In the genomic region with DNA sequence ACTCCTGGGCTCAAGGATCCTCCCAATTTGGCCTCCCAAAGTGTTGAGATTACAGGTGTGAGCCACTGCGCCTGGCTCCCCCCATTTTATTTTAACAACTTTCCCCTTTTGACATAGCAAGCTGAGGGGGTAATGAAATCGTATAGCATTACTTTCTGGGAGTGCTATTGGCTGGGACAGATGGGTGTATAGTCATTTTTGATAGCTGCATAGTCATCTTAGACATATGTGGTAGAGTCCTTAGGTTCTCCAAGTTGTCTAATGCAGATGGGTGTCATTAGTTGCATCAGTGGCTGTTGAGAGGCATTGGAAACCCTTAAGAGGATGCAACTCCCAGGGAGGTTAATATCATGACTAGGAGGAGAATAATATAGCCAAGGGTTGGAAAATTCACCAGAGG, we compare ENCODE assay signal across 21 cellular contexts. TPM values are rescaled to one million over a fixed set of nuclear protein-coding genes. Genes with fewer than 3 reads are reported as not detected.
DNase-seq lines count a peak whose midpoint lies in the region; ATAC-seq and TF ChIP-seq lines count a peak whose summit lies in the region.
"Had no signal": no experiment of that assay in that cellular context is flagged by ENCODE, and none has a peak within 500 bp of the region (broad histone marks: within the 10 kb centered on the region; RNA-seq: fewer than 3 reads in every experiment).

No MANE protein-coding gene starts in this region.

- no peak overlapping the region for H3K27ac ChIP-seq in HEK293 (ENCODE audit: extremely low read depth, low read depth, low read length)

- CTCF ChIA-PET in activated naive CD4-positive, alpha-beta T cell treated with anti-CD3 and anti-CD28 coated beads for 36 hours (lab: Charles Lee) = interaction anchor here (1.0 to 12.0 kb wide), 4 partner anchors 8 to 138 kb away, joined by 3 to 203 read pairs (median 5); no protein-coding TSS in a partner anchor
- CTCF ChIA-PET in HEK293 (lab: Yijun Ruan, JAX) = interaction anchor here (0.5 to 2.6 kb wide), 10 partner anchors 8 to 854 kb away, joined by 3 to 26 read pairs (median 4); no protein-coding TSS in a partner anchor
- CTCF ChIA-PET in activated CD4-positive, alpha-beta memory T cell treated with anti-CD3 and anti-CD28 coated beads for 36 hours (lab: Charles Lee) = interaction anchor here (0.7 to 2.9 kb wide), 6 partner anchors 10 to 607 kb away, joined by 3 to 14 read pairs (median 4); a partner anchor contains a TSS

- TF ChIP-seq CTCF in HEK293 (tag by site-specific recombination; IDR thresholded peaks at IDR 0.05) = no peak

- intact Hi-C loops in activated naive CD4-positive, alpha-beta T cell treated with anti-CD3 and anti-CD28 coated beads for 36 hours (cut with micrococcal nuclease) = no loop called here
- intact Hi-C loops in activated CD4-positive, alpha-beta memory T cell treated with anti-CD3 and anti-CD28 coated beads for 36 hours (cut with micrococcal nuclease) = loop anchor here (10.0 kb wide), 1 partner anchor 221 kb away; a partner anchor contains a TSS
- intact Hi-C loops in sciatic nerve (cut with DNase I) = no loop called here

- H3K4me3 Mint-ChIP-seq in activated naive CD4-positive, alpha-beta T cell treated with anti-CD3 and anti-CD28 coated beads for 36 hours = no peak overlapping the region
- no peak overlapping the region for H3K4me3 Mint-ChIP-seq in activated CD4-positive, alpha-beta memory T cell treated with anti-CD3 and anti-CD28 coated beads for 36 hours
- H3K4me3 Mint-ChIP-seq in central memory CD8-positive, alpha-beta T cell = no peak overlapping the region
- H3K4me3 Mint-ChIP-seq: CD14-positive monocyte, IgD-negative memory B cell had no signal

- H3K36me3 ChIP-seq in HEK293 (ENCODE audit: control insufficient read depth in 2 of 2, insufficient read depth in 1 of 2, low read length in 2 of 2) = no peaks in the 10 kb centered on the region
- H3K36me3 ChIP-seq: MG63 had no signal

- POLR2A ChIA-PET in HEK293 (lab: Yijun Ruan, JAX) = no interaction called here
- POLR2A ChIA-PET in activated CD4-positive, alpha-beta memory T cell treated with anti-CD3 and anti-CD28 coated beads for 36 hours (lab: Charles Lee) = interaction anchor here (0.9 to 1.2 kb wide), 2 partner anchors 76 to 87 kb away, joined by 3 read pairs; no protein-coding TSS in a partner anchor

- H3K4me1 ChIP-seq in HEK293 (ENCODE audit: control insufficient read depth, insufficient read depth, low read length) = no peaks in the 10 kb centered on the region
- H3K4me1 ChIP-seq: Caco-2 had no signal

- ATAC-seq in central memory CD8-positive, alpha-beta T cell (replicated peaks; ENCODE audit: extremely low read depth, poor library complexity, severe bottlenecking) = no peak
- no peak for ATAC-seq in sciatic nerve

- H3K9me3 ChIP-seq in HEK293 (ENCODE audit: control insufficient read depth, insufficient read depth, low read depth, low read length) = no peaks in the 10 kb centered on the region

- no peak for DNase-seq in activated naive CD4-positive, alpha-beta T cell treated with anti-CD3 and anti-CD28 coated beads for 36 hours
- no peak for DNase-seq in activated naive CD4-positive, alpha-beta T cell (lab: John Stamatoyannopoulos, UW)
- DNase-seq in activated CD4-positive, alpha-beta memory T cell treated with anti-CD3 and anti-CD28 coated beads for 36 hours = no peak
- DNase-seq in central memory CD8-positive, alpha-beta T cell (ENCODE audit: low spot score in 2 of 2) = no peak
- DNase-seq in sciatic nerve (ENCODE audit: low spot score) = no peak
- no peak for DNase-seq in AG08396 (ENCODE audit: low spot score)
- no peak for DNase-seq in NCI-H510A treated with DMSO at 0.1 percent for 48 hours (lab: John Stamatoyannopoulos, UW)
- DNase-seq: Caco-2, GOT3, Kasumi-1, MG63, NCI-H1048, NCI-H1436, NCI-H1930, NCI-H226, NCI-H524 treated with DMSO at 0.1 percent for 48 hours, SHP77 treated with DMSO at 0.1 percent for 48 hours had no signal

- no peak overlapping the region for H3K4me3 ChIP-seq in HEK293 (ENCODE audit: low read depth, low read length)
- H3K4me3 ChIP-seq: MG63 had no signal

- peaks cover 16% of the 10 kb centered on the region for H3K36me3 Mint-ChIP-seq in activated naive CD4-positive, alpha-beta T cell treated with anti-CD3 and anti-CD28 coated beads for 36 hours (ENCODE audit: low read depth)
- H3K36me3 Mint-ChIP-seq in activated CD4-positive, alpha-beta memory T cell treated with anti-CD3 and anti-CD28 coated beads for 36 hours = peaks cover 4% of the 10 kb centered on the region
- no peaks in the 10 kb centered on the region for H3K36me3 Mint-ChIP-seq in central memory CD8-positive, alpha-beta T cell (ENCODE audit: insufficient read depth)
- H3K36me3 Mint-ChIP-seq: CD14-positive monocyte had no signal

- peaks cover 60% of the 10 kb centered on the region for H3K4me1 Mint-ChIP-seq in activated naive CD4-positive, alpha-beta T cell treated with anti-CD3 and anti-CD28 coated beads for 36 hours (ENCODE audit: low read depth)
- peaks cover 44% of the 10 kb centered on the region for H3K4me1 Mint-ChIP-seq in activated CD4-positive, alpha-beta memory T cell treated with anti-CD3 and anti-CD28 coated beads for 36 hours (ENCODE audit: low read depth)
- H3K4me1 Mint-ChIP-seq in central memory CD8-positive, alpha-beta T cell = peaks cover 13% of the 10 kb centered on the region

- no peaks in the 10 kb centered on the region for H3K27me3 Mint-ChIP-seq in activated naive CD4-positive, alpha-beta T cell treated with anti-CD3 and anti-CD28 coated beads for 36 hours (ENCODE audit: low read depth)
- H3K27me3 Mint-ChIP-seq in activated CD4-positive, alpha-beta memory T cell treated with anti-CD3 and anti-CD28 coated beads for 36 hours = no peaks in the 10 kb centered on the region
- peaks cover 11% of the 10 kb centered on the region for H3K27me3 Mint-ChIP-seq in central memory CD8-positive, alpha-beta T cell
- H3K27me3 Mint-ChIP-seq: IgD-negative memory B cell had no signal

- peak overlapping the region; percentile 98 for H3K27ac Mint-ChIP-seq in activated naive CD4-positive, alpha-beta T cell treated with anti-CD3 and anti-CD28 coated beads for 36 hours
- H3K27ac Mint-ChIP-seq in activated CD4-positive, alpha-beta memory T cell treated with anti-CD3 and anti-CD28 coated beads for 36 hours = peak overlapping the region; percentile 93
- H3K27ac Mint-ChIP-seq in central memory CD8-positive, alpha-beta T cell (ENCODE audit: low read depth) = peak overlapping the region; percentile 16

- H3K9me3 Mint-ChIP-seq in activated naive CD4-positive, alpha-beta T cell treated with anti-CD3 and anti-CD28 coated beads for 36 hours = peaks cover 20% of the 10 kb centered on the region
- peaks cover 16% of the 10 kb centered on the region for H3K9me3 Mint-ChIP-seq in activated CD4-positive, alpha-beta memory T cell treated with anti-CD3 and anti-CD28 coated beads for 36 hours
- H3K9me3 Mint-ChIP-seq in central memory CD8-positive, alpha-beta T cell = no peaks in the 10 kb centered on the region

TF ChIP-seq in HEK293, 187 proteins besides CTCF, POLR2A, EP300 and RAD21 (continues in another document):
- TF ChIP-seq BCL11B (tag by site-specific recombination; IDR thresholded peaks at IDR 0.05; ENCODE audit: low read depth) (no peak), WT1 (tag by site-specific recombination; IDR thresholded peaks at IDR 0.05) (no peak)
- TF ChIP-seq, protein P1, sequence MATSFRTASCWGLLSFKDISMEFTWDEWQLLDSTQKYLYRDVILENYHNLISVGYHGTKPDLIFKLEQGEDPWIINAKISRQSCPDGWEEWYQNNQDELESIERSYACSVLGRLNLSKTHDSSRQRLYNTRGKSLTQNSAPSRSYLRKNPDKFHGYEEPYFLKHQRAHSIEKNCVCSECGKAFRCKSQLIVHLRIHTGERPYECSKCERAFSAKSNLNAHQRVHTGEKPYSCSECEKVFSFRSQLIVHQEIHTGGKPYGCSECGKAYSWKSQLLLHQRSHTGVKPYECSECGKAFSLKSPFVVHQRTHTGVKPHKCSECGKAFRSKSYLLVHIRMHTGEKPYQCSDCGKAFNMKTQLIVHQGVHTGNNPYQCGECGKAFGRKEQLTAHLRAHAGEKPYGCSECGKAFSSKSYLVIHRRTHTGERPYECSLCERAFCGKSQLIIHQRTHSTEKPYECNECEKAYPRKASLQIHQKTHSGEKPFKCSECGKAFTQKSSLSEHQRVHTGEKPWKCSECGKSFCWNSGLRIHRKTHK (tag by site-specific recombination; IDR thresholded peaks at IDR 0.05) = peak; percentile 88
- TF ChIP-seq, protein P2, sequence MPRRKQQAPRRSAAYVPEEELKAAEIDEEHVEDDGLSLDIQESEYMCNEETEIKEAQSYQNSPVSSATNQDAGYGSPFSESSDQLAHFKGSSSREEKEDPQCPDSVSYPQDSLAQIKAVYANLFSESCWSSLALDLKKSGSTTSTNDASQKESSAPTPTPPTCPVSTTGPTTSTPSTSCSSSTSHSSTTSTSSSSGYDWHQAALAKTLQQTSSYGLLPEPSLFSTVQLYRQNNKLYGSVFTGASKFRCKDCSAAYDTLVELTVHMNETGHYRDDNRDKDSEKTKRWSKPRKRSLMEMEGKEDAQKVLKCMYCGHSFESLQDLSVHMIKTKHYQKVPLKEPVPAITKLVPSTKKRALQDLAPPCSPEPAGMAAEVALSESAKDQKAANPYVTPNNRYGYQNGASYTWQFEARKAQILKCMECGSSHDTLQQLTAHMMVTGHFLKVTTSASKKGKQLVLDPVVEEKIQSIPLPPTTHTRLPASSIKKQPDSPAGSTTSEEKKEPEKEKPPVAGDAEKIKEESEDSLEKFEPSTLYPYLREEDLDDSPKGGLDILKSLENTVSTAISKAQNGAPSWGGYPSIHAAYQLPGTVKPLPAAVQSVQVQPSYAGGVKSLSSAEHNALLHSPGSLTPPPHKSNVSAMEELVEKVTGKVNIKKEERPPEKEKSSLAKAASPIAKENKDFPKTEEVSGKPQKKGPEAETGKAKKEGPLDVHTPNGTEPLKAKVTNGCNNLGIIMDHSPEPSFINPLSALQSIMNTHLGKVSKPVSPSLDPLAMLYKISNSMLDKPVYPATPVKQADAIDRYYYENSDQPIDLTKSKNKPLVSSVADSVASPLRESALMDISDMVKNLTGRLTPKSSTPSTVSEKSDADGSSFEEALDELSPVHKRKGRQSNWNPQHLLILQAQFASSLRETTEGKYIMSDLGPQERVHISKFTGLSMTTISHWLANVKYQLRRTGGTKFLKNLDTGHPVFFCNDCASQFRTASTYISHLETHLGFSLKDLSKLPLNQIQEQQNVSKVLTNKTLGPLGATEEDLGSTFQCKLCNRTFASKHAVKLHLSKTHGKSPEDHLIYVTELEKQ (tag by site-specific recombination; IDR thresholded peaks at IDR 0.05; ENCODE audit: borderline replicate concordance) = no peak

RNA-seq across cellular contexts. Expression of a gene that starts 28.6 kb away (rescaled TPM):
- total RNA-seq in activated naive CD4-positive, alpha-beta T cell treated with anti-CD3 and anti-CD28 coated beads for 36 hours = under 1 TPM; 0.35 to 0.52 TPM
- under 1 TPM; 0.05 to 0.07 TPM for total RNA-seq in activated CD4-positive, alpha-beta memory T cell treated with anti-CD3 and anti-CD28 coated beads for 36 hours
- total RNA-seq in sciatic nerve = 3.6 TPM
- total RNA-seq: RPMI7951 had no signal

RNA-seq across cellular contexts. Expression of a gene that starts 52.9 kb away (rescaled TPM):
- total RNA-seq in activated naive CD4-positive, alpha-beta T cell treated with anti-CD3 and anti-CD28 coated beads for 36 hours = 1 to 10 TPM; 1.1 to 1.5 TPM
- total RNA-seq in activated CD4-positive, alpha-beta memory T cell treated with anti-CD3 and anti-CD28 coated beads for 36 hours = under 1 TPM; 0.17 to 0.44 TPM
- total RNA-seq in sciatic nerve = 9.3 TPM
- total RNA-seq: Caco-2, RPMI7951 had no signal

Comparison
In these comparisons a context has a peak if more than half of its experiments do, and no peak if none do; other contexts are left out.
1. H3K27ac Mint-ChIP-seq: peak in every context shown above with its lines; median percentile 98 in activated naive CD4-positive, alpha-beta T cell treated with anti-CD3 and anti-CD28 coated beads for 36 hours; 93 in activated CD4-positive, alpha-beta memory T cell treated with anti-CD3 and anti-CD28 coated beads for 36 hours; 16 in central memory CD8-positive, alpha-beta T cell.